1 cellular context compared by ENCODE assay signal in the genomic region with DNA sequence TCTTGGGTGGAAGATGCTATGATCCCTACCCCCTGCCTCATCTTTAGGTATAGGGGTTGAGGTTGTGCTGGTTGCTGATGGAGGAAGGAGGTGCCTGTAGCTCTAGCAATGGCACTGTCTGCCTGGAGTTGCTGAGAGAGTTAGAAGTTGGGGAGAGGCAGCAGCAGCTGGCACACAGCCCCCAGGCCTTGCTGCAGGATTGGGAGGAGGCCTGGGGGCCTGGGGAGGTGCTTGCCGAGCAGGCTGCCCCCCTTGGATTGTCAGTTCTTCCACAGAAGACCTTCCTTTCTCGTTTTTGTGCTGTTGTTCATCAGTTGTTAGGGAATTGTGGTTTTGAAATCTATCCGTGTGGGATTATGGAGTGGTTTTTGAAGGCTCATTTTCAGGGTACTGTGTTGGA.
TF ChIP-seq lines count a peak whose summit lies in the region.

No MANE protein-coding gene starts in this region.

TF ChIP-seq in IMR-90, 13 proteins besides CTCF, POLR2A, EP300 and RAD21:
- TF ChIP-seq, protein P1, sequence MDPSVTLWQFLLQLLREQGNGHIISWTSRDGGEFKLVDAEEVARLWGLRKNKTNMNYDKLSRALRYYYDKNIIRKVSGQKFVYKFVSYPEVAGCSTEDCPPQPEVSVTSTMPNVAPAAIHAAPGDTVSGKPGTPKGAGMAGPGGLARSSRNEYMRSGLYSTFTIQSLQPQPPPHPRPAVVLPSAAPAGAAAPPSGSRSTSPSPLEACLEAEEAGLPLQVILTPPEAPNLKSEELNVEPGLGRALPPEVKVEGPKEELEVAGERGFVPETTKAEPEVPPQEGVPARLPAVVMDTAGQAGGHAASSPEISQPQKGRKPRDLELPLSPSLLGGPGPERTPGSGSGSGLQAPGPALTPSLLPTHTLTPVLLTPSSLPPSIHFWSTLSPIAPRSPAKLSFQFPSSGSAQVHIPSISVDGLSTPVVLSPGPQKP (IDR thresholded peaks at IDR 0.05; ENCODE audit: borderline replicate concordance, low read depth, low read length) = no peak
- TF ChIP-seq MAZ (IDR thresholded peaks at IDR 0.05; ENCODE audit: borderline replicate concordance, low read depth, low read length) (no peak), CEBPB (IDR thresholded peaks at IDR 0.05; ENCODE audit: low read depth, low read length) (no peak), BHLHE40 (IDR thresholded peaks at IDR 0.05; ENCODE audit: low read depth, low read length) (no peak), MAFK (IDR thresholded peaks at IDR 0.05; ENCODE audit: low read depth, low read length) (no peak), NFE2L2 (IDR thresholded peaks at IDR 0.05; ENCODE audit: low read depth, low read length) (no peak), RCOR1 (IDR thresholded peaks at IDR 0.05; ENCODE audit: insufficient replicate concordance, low read length) (no peak), MXI1 (IDR thresholded peaks at IDR 0.05; ENCODE audit: borderline replicate concordance, low read depth, low read length) (no peak), FOS (IDR thresholded peaks at IDR 0.05; ENCODE audit: low read depth, low read length) (no peak), CHD1 (IDR thresholded peaks at IDR 0.05; ENCODE audit: low read depth, low read length) (no peak), SMC3 (IDR thresholded peaks at IDR 0.05; ENCODE audit: low read depth, low read length) (no peak), RFX5 (IDR thresholded peaks at IDR 0.05; ENCODE audit: low read depth, low read length) (no peak)
- TF ChIP-seq, protein P2, sequence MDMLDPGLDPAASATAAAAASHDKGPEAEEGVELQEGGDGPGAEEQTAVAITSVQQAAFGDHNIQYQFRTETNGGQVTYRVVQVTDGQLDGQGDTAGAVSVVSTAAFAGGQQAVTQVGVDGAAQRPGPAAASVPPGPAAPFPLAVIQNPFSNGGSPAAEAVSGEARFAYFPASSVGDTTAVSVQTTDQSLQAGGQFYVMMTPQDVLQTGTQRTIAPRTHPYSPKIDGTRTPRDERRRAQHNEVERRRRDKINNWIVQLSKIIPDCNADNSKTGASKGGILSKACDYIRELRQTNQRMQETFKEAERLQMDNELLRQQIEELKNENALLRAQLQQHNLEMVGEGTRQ (IDR thresholded peaks at IDR 0.05; ENCODE audit: low read depth, low read length) = no peak
